ENCODE assay signal across 8 cellular contexts in the genomic region with DNA sequence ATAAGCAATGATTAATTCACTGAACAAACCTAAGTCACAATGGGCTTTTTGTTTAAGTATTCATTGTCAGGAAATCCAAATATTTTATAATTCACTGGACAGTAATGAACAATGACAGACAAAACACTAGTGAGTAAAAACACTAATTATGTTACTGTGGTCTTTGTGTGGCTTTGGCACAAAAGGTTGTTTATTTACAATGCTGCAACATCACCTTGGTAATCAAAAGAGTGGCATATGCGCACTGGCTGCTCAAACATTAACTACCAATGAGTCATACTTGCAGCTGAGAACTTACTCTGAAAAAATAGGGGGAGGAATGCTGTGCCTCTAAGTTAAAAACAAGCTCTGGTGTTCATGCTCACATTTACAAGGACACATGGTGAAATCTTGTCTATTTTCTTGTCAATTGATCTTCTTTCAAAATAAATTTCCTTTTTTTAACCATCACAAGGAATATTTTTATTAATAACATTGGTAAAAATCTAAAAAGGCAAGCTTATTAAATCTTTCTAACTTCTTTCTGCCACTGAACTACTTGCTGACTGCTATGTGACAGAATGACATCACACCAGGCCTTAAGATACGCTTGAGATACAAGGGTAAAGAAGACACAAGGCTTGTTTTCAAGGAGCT.
DNase-seq lines count a peak whose midpoint lies in the region; ATAC-seq and TF ChIP-seq lines count a peak whose summit lies in the region.

No MANE protein-coding gene starts in this region.

- peak overlapping the region; percentile 84 to 87 for H3K27ac Mint-ChIP-seq in effector memory CD8-positive, alpha-beta T cell

- no peaks in the 10 kb centered on the region for H3K9me3 Mint-ChIP-seq in effector memory CD8-positive, alpha-beta T cell

- H3K36me3 ChIP-seq in OCI-LY7 (ENCODE audit: insufficient read depth, low read length) = no peaks in the 10 kb centered on the region

- no peaks in the 10 kb centered on the region for H3K9me2 ChIP-seq in OCI-LY7 (ENCODE audit: insufficient read depth, low read length)

- H3K4me3 Mint-ChIP-seq in effector memory CD8-positive, alpha-beta T cell = peak overlapping the region in 1 of 2 donors; percentile 27

- no peak for TF ChIP-seq CTCF in OCI-LY7 (conservative IDR thresholded peaks at IDR 0.05; ENCODE audit: low read length)

- H3K27me3 Mint-ChIP-seq in effector memory CD8-positive, alpha-beta T cell = no peaks in the 10 kb centered on the region

- no peak overlapping the region for H3K4me2 ChIP-seq in OCI-LY7 (ENCODE audit: low read length)

- peak; percentile 76 for DNase-seq in NCI-H2107 treated with DMSO at 0.1 percent for 48 hours (lab: John Stamatoyannopoulos, UW; ENCODE audit: unreplicated experiment)
- no peak for DNase-seq in NCI-H2107 (lab: John Stamatoyannopoulos, UW)
- peak; percentile 91 for DNase-seq in HT1080 (ENCODE audit: low read depth)
- DNase-seq in RPMI8226 = peak; percentile 11
- DNase-seq in effector memory CD8-positive, alpha-beta T cell = peak; percentile 11 to 33 (median 24)
- DNase-seq in mucosa of gallbladder (ENCODE audit: low spot score) = peak; percentile 55
- DNase-seq in OCI-LY7 (ENCODE audit: low spot score) = no peak

- no peaks in the 10 kb centered on the region for H3K79me2 ChIP-seq in OCI-LY7 (ENCODE audit: insufficient read depth, low read depth, low read length)

- peaks cover 19 to 43% of the 10 kb centered on the region in 2 donors for H3K4me1 Mint-ChIP-seq in effector memory CD8-positive, alpha-beta T cell (ENCODE audit: low read depth in 2 of 2)

- no peak overlapping the region for H3K27ac ChIP-seq in OCI-LY7 (ENCODE audit: low read depth, low read length, poor library complexity, severe bottlenecking)

- POLR2A ChIA-PET in OCI-LY7 (lab: Charles Lee) = interaction anchor here (0.6 to 0.9 kb wide), 2 partner anchors 29 to 255 kb away, joined by 3 read pairs; no protein-coding TSS in a partner anchor

- CTCF ChIA-PET in OCI-LY7 (lab: Charles Lee; ENCODE audit: unreplicated experiment) = no interaction called here

- H3K9me3 ChIP-seq in OCI-LY7 (ENCODE audit: low read length) = no peaks in the 10 kb centered on the region

- H3K4me3 ChIP-seq in OCI-LY7 (ENCODE audit: low read depth, low read length, poor library complexity, severe bottlenecking) = no peak overlapping the region

- intact Hi-C loops in OCI-LY7 (cut with micrococcal nuclease; ENCODE audit: unreplicated experiment) = no loop called here

- no peaks in the 10 kb centered on the region for H3K4me1 ChIP-seq in OCI-LY7 (ENCODE audit: insufficient read depth, low read length, poor library complexity, severe bottlenecking)

- H4K20me1 ChIP-seq in OCI-LY7 (ENCODE audit: insufficient read depth, low read length) = no peaks in the 10 kb centered on the region

- no TSS peak for BruUV-seq in OCI-LY7 (replicated peaks; lab: Mats Ljungman, UMichigan)

- H2AFZ ChIP-seq in OCI-LY7 (ENCODE audit: low read length) = no peak overlapping the region

- H3K36me3 Mint-ChIP-seq in effector memory CD8-positive, alpha-beta T cell (ENCODE audit: insufficient read depth) = peaks cover 8% of the 10 kb centered on the region

- peak; percentile 60 for ATAC-seq in GM21381 (IDR thresholded peaks at IDR 0.05; ENCODE audit: unreplicated experiment)
- peak; percentile 84 for ATAC-seq in effector memory CD8-positive, alpha-beta T cell (replicated peaks)

Comparison
In these comparisons a context has a peak if more than half of its experiments do, and no peak if none do; other contexts are left out.
1. DNase-seq: peak in NCI-H2107 treated with DMSO at 0.1 percent for 48 hours (single experiment), HT1080 (single experiment), RPMI8226 (single experiment), effector memory CD8-positive, alpha-beta T cell (3 of 3) and mucosa of gallbladder (single experiment); none in NCI-H2107 (single experiment) and OCI-LY7 (single experiment).